Comparison of ENCODE assay signal across 10 cellular contexts in genomic region chr18:66826211-66826610, GRCh38.
"Had no signal": no experiment of that assay in that cellular context is flagged by ENCODE, and none has a peak within 500 bp of the region (broad histone marks: within the 10 kb centered on the region; RNA-seq: fewer than 3 reads in every experiment).

No MANE protein-coding gene starts in this region.

- DNase-seq: activated CD4-positive, alpha-beta T cell treated with anti-CD3 and anti-CD28 coated beads, Interleukin-2, amount 50 U/mL, for 4 hours; activated T-cell treated with anti-CD3 and anti-CD28 coated beads, Interleukin-2, amount 50 U/mL, for 1 hour; amniotic stem cell; glutamatergic neuron; midbrain; ovary; stimulated activated CD4-positive, alpha-beta T cell treated with anti-CD3 and anti-CD28 coated beads, Interleukin-4, amount 100 ng/mL, for 1 hour; stomach had no signal

- ATAC-seq: activated CD4-positive, CD25-positive, alpha-beta regulatory T cell treated with anti-CD3 and anti-CD28 coated beads, Interleukin-2, amount 50 U/mL, for 24 hours; activated naive CD4-positive, alpha-beta T cell treated with anti-CD3 and anti-CD28 coated beads, Interleukin-2, amount 50 U/mL, for 72 hours had no signal
